9 cellular contexts compared by ENCODE assay signal in genomic region chr9:137558127-137558526, GRCh38. TPM values are rescaled to one million over a fixed set of nuclear protein-coding genes. Genes with fewer than 3 reads are reported as not detected.
"Had no signal": no experiment of that assay in that cellular context is flagged by ENCODE, and none has a peak within 500 bp of the region (broad histone marks: within the 10 kb centered on the region; RNA-seq: fewer than 3 reads in every experiment).

No MANE protein-coding gene starts in this region.

- DNase-seq: GDM1, GF-D8 had no signal

- H3K4me3 ChIP-seq: GM12878 had no signal

- ATAC-seq: GM12878 had no signal

- FAIRE-seq: G401.6, GM12878, GM12891, GM12892, GM18507, GM19239 had no signal

RNA-seq across cellular contexts. Expression of gene PNPLA7, which starts 7.9 kb away (rescaled TPM):
- total RNA-seq: G401 had no signal
